Comparison of ENCODE assay signal across 22 cellular contexts in genomic region chr7:31029251-31029650, GRCh38. TPM values are rescaled to one million over a fixed set of nuclear protein-coding genes. Genes with fewer than 3 reads are reported as not detected.
DNase-seq lines count a peak whose midpoint lies in the region; ATAC-seq and TF ChIP-seq lines count a peak whose summit lies in the region.
"Had no signal": no experiment of that assay in that cellular context is flagged by ENCODE, and none has a peak within 500 bp of the region (broad histone marks: within the 10 kb centered on the region; RNA-seq: fewer than 3 reads in every experiment).

No MANE protein-coding gene starts in this region.

- H4K20me1 ChIP-seq in osteoblast (ENCODE audit: insufficient read depth, low read length): no peaks in the 10 kb centered on the region
- H4K20me1 ChIP-seq: BLaER1 treated with 17β-estradiol and CSF1 and Interleukin-3, amounts not matched to agents 10 nM and 100 nM had no signal

- H3K9me3 ChIP-seq in osteoblast (ENCODE audit: low read depth, low read length): no peaks in the 10 kb centered on the region
- H3K9me3 ChIP-seq: A549, BE2C, HAP-1 had no signal

- H3K9me3 Mint-ChIP-seq in chondrocyte (ENCODE audit: low read depth) (no peaks in the 10 kb centered on the region), nephron (no peaks in the 10 kb centered on the region)
- H3K9me3 Mint-ChIP-seq: GM23338, HFFc6 had no signal

- peaks cover 34% of the 10 kb centered on the region for H3K27me3 Mint-ChIP-seq in chondrocyte (ENCODE audit: low read depth)
- peaks cover 37% of the 10 kb centered on the region for H3K27me3 Mint-ChIP-seq in nephron (ENCODE audit: low read depth)
- H3K27me3 Mint-ChIP-seq: CD4-positive, alpha-beta T cell had no signal

- H3K27me3 ChIP-seq in osteoblast (ENCODE audit: insufficient read depth, low read length): no peaks in the 10 kb centered on the region
- H3K27me3 ChIP-seq: BE2C; BLaER1 treated with 17β-estradiol and CSF1 and Interleukin-3, amounts not matched to agents 10 nM and 100 nM had no signal

- H3K4me3 Mint-ChIP-seq in chondrocyte (ENCODE audit: unreplicated experiment): no peak overlapping the region
- H3K4me3 Mint-ChIP-seq in nephron: no peak overlapping the region
- H3K4me3 Mint-ChIP-seq: CD14-positive monocyte; CD4-positive, alpha-beta T cell; CD8-positive, alpha-beta memory T cell; GM23338; HFFc6 had no signal

- H2AFZ ChIP-seq in osteoblast (ENCODE audit: low read length): no peak overlapping the region
- H2AFZ ChIP-seq: GM23338 had no signal

- DNase-seq in NCI-H1694 (lab: John Stamatoyannopoulos, UW) (peak; percentile 42), NCI-H1694 treated with DMSO at 0.1 percent for 48 hours (lab: John Stamatoyannopoulos, UW) (no peak), chondrocyte (ENCODE audit: low spot score) (peak; percentile 41), osteoblast (ENCODE audit: insufficient read length, low spot score, missing footprints) (peak; percentile 51), HT-29 (ENCODE audit: low spot score) (no peak), Kasumi-1 (lab: John Stamatoyannopoulos, UW) (no peak)
- DNase-seq: 8988T; ACHN; AML-193; CD4-positive, alpha-beta T cell; CD8-positive, alpha-beta memory T cell; DMS153; DND-41; HFFc6 had no signal

- no peaks in the 10 kb centered on the region for H3K36me3 ChIP-seq in osteoblast (ENCODE audit: insufficient read depth, low read length)
- H3K36me3 ChIP-seq: BE2C; BLaER1 treated with 17β-estradiol and CSF1 and Interleukin-3, amounts not matched to agents 10 nM and 100 nM; HAP-1 had no signal

- no peaks in the 10 kb centered on the region for H3K36me3 Mint-ChIP-seq in chondrocyte (ENCODE audit: low read depth)
- H3K36me3 Mint-ChIP-seq in nephron (ENCODE audit: low read depth): no peaks in the 10 kb centered on the region
- H3K36me3 Mint-ChIP-seq: CD14-positive monocyte; CD8-positive, alpha-beta memory T cell had no signal

- ATAC-seq in GM18873 (IDR thresholded peaks at IDR 0.05; ENCODE audit: low FRiP score, unreplicated experiment): no peak
- ATAC-seq: A549 had no signal

- H3K27ac Mint-ChIP-seq in chondrocyte (ENCODE audit: unreplicated experiment) (no peak overlapping the region), nephron (peak overlapping the region; percentile 42 to 83 (median 73))
- H3K27ac Mint-ChIP-seq: CD14-positive monocyte; CD4-positive, alpha-beta T cell; CD8-positive, alpha-beta memory T cell; GM23338; HFFc6 had no signal

- no peak overlapping the region for H3K4me3 ChIP-seq in osteoblast (ENCODE audit: insufficient read depth, low read length)
- H3K4me3 ChIP-seq: A549; BLaER1 treated with 17β-estradiol and CSF1 and Interleukin-3, amounts not matched to agents 10 nM and 100 nM; GM23338; HAP-1 had no signal

- H3K4me1 ChIP-seq in osteoblast (ENCODE audit: insufficient read depth, low read length): no peaks in the 10 kb centered on the region
- H3K4me1 ChIP-seq: A549, HAP-1 had no signal

- no peak overlapping the region for H3K27ac ChIP-seq in osteoblast (ENCODE audit: low read depth, low read length)
- H3K27ac ChIP-seq: A549; BLaER1 treated with 17β-estradiol and CSF1 and Interleukin-3, amounts not matched to agents 10 nM and 100 nM had no signal

- no peaks in the 10 kb centered on the region for H3K79me2 ChIP-seq in osteoblast (ENCODE audit: insufficient read depth, low read length)

- no peak for TF ChIP-seq CTCF in chondrocyte (IDR thresholded peaks at IDR 0.05)
- no peak for TF ChIP-seq CTCF in nephron (IDR thresholded peaks at IDR 0.05; ENCODE audit: unreplicated experiment in 3 of 3)
- no peak for TF ChIP-seq CTCF in osteoblast (IDR thresholded peaks at IDR 0.05; ENCODE audit: extremely low read depth, low read depth, low read length)

- H3K4me2 ChIP-seq in osteoblast (ENCODE audit: insufficient read depth, low read length): no peak overlapping the region
- H3K4me2 ChIP-seq: A549; BLaER1 treated with 17β-estradiol and CSF1 and Interleukin-3, amounts not matched to agents 10 nM and 100 nM; GM23338 had no signal

- H3K4me1 Mint-ChIP-seq in chondrocyte (ENCODE audit: low read depth) (peaks cover 10% of the 10 kb centered on the region), nephron (peaks cover 69% of the 10 kb centered on the region)

RNA-seq across cellular contexts. Expression of gene ADCYAP1R1, which starts 22.9 kb away (rescaled TPM):
- total RNA-seq in chondrocyte (not detected in 3 replicates), osteoblast (not detected in 2 replicates)
- total RNA-seq in HT-29 (2014; rRNA removed; shearing (Covaris generic)): not detected in 2 replicates
- total RNA-seq: CD4-positive, alpha-beta T cell; CD8-positive, alpha-beta memory T cell had no signal

Comparison
In these comparisons a context has a peak if more than half of its experiments do, and no peak if none do; other contexts are left out.
1. DNase-seq: peak in NCI-H1694 (single experiment), chondrocyte (single experiment) and osteoblast (single experiment); none in NCI-H1694 treated with DMSO at 0.1 percent for 48 hours (single experiment), HT-29 (single experiment) and Kasumi-1 (0 of 2).